8 cellular contexts compared by ENCODE assay signal in genomic region chr1:150364231-150365003, GRCh38. TPM values are rescaled to one million over a fixed set of nuclear protein-coding genes. Genes with fewer than 3 reads are reported as not detected.
A peak's percentile ranks its signal among the peaks of the same experiment; 100 is the strongest.
DNase-seq lines count a peak whose midpoint lies in the region; ATAC-seq and TF ChIP-seq lines count a peak whose summit lies in the region.

No MANE protein-coding gene starts in this region.

- intact Hi-C loops in head of caudate nucleus (cut with DNase I): no loop called here
- intact Hi-C loops in ovary (cut with DNase I): loop anchor here in 1 of 4 donors (10.0 kb wide), 1 partner anchor 50 kb away; no protein-coding TSS in a partner anchor

- H3K4me3 ChIP-seq in ovary (peak overlapping the region; percentile 55), thoracic aorta (peak overlapping the region; percentile 77)

- TF ChIP-seq EP300 in ovary (IDR thresholded peaks at IDR 0.05): no peak

- peak overlapping the region; percentile 94 to 100 for H3K27ac Mint-ChIP-seq in activated naive CD4-positive, alpha-beta T cell treated with anti-CD3 and anti-CD28 coated beads, Interleukin-2, amount 50 U/mL, for 72 hours

- peak; percentile 62 for ATAC-seq in SK-N-SH treated with all-trans-retinoic acid at 6 μM for 48 hours
- peak; percentile 43 to 52 for ATAC-seq in activated naive CD4-positive, alpha-beta T cell treated with anti-CD3 and anti-CD28 coated beads, Interleukin-2, amount 50 U/mL, for 72 hours
- peak; percentile 18 for ATAC-seq in thoracic aorta (ENCODE audit: insufficient number of reproducible peaks, low FRiP score, low read depth)

- H3K36me3 ChIP-seq in ovary (no peaks in the 10 kb centered on the region), thoracic aorta (no peaks in the 10 kb centered on the region)

- TF ChIP-seq CTCF in ovary (IDR thresholded peaks at IDR 0.05) (peak in 1 of 3 donors; percentile 10), thoracic aorta (IDR thresholded peaks at IDR 0.05) (peak; percentile 22)

- H3K27ac ChIP-seq in ovary: peak overlapping the region; percentile 52 to 98
- H3K27ac ChIP-seq in thoracic aorta: peak overlapping the region; percentile 90 to 93

- H3K4me1 ChIP-seq in ovary (ENCODE audit: insufficient read depth) (peaks cover 2% of the 10 kb centered on the region), thoracic aorta (ENCODE audit: control insufficient read depth in 1 of 2, low read depth in 2 of 2) (peaks cover 0 to 5% of the 10 kb centered on the region in 2 donors)

- WGBS in ovary, 3 donors: 0 to 2% (median 0%) methylated on average over 36 to 50 of the region's 50 CpGs

- TF ChIP-seq POLR2A in ovary (IDR thresholded peaks at IDR 0.05): no peak

- peaks cover 23 to 30% of the 10 kb centered on the region in 2 donors for H3K36me3 Mint-ChIP-seq in activated naive CD4-positive, alpha-beta T cell treated with anti-CD3 and anti-CD28 coated beads, Interleukin-2, amount 50 U/mL, for 72 hours

- H3K27me3 ChIP-seq in ovary (no peaks in the 10 kb centered on the region), thoracic aorta (replicated peaks; ENCODE audit: insufficient read depth) (no peaks in the 10 kb centered on the region)

- H3K9me3 Mint-ChIP-seq in activated naive CD4-positive, alpha-beta T cell treated with anti-CD3 and anti-CD28 coated beads, Interleukin-2, amount 50 U/mL, for 72 hours: no peaks in the 10 kb centered on the region

- DNase-seq in COLO829 (ENCODE audit: low spot score): peak; percentile 54
- DNase-seq in GOT3 (lab: John Stamatoyannopoulos, UW): peak; percentile 43
- peak; percentile 85 for DNase-seq in NCI-H1092 (lab: John Stamatoyannopoulos, UW)
- DNase-seq in activated naive CD4-positive, alpha-beta T cell treated with anti-CD3 and anti-CD28 coated beads, Interleukin-2, amount 50 U/mL, for 72 hours (ENCODE audit: low spot score in 2 of 2): peak; percentile 77 to 82
- DNase-seq in head of caudate nucleus: peak; percentile 58 to 93 (median 85)
- DNase-seq in ovary: peak; percentile 77 to 87 (median 80)
- DNase-seq in thoracic aorta (ENCODE audit: low spot score): peak; percentile 15

- H3K9me3 ChIP-seq in ovary: no peaks in the 10 kb centered on the region
- H3K9me3 ChIP-seq in thoracic aorta: no peaks in the 10 kb centered on the region

TF ChIP-seq in SK-N-SH treated with all-trans-retinoic acid at 6 μM for 48 hours, 23 proteins besides CTCF, POLR2A, EP300 and RAD21:
- TF ChIP-seq ZC3H10 (CRISPR knock-in tag; IDR thresholded peaks at IDR 0.05) (peak; percentile 28; the same call in 1 of the 2 replicates), TCF4 (CRISPR knock-in tag; IDR thresholded peaks at IDR 0.05; ENCODE audit: borderline replicate concordance) (no peak)

RNA-seq across cellular contexts. Expression of gene RPRD2, which starts 0.5 kb away (rescaled TPM):
- total RNA-seq in activated naive CD4-positive, alpha-beta T cell treated with anti-CD3 and anti-CD28 coated beads, Interleukin-2, amount 50 U/mL, for 72 hours: 10 to 100 TPM; 23.1 to 26.0 TPM
- total RNA-seq in ovary: 10 to 100 TPM; 18.2 to 55.6 (median 43.9) TPM
- polyA plus RNA-seq in ovary: 10 to 100 TPM; 20.3 to 53.2 TPM
- total RNA-seq in thoracic aorta: 10 to 100 TPM; 19.5 to 28.4 TPM

RNA-seq across cellular contexts. Expression of gene PRPF3, which starts 43.1 kb away (rescaled TPM):
- total RNA-seq in activated naive CD4-positive, alpha-beta T cell treated with anti-CD3 and anti-CD28 coated beads, Interleukin-2, amount 50 U/mL, for 72 hours: 10 to 100 TPM; 79.0 to 92.0 TPM
- total RNA-seq in ovary (10 to 100 TPM; 34.6 to 86.0 (median 66.9) TPM), thoracic aorta (10 to 100 TPM; 61.3 to 66.5 TPM)
- polyA plus RNA-seq in ovary: 10 to 100 TPM; 50.5 to 68.6 TPM

Comparison
In these comparisons a context has a peak if more than half of its experiments do, and no peak if none do; other contexts are left out.
1. Peak in every context shown above with its lines: DNase-seq, ATAC-seq, H3K4me3 ChIP-seq and H3K27ac ChIP-seq.
2. DNase-seq: peak in every context shown above with its lines; median percentile 85 in NCI-H1092; 85 in head of caudate nucleus; 80 in ovary; 80 in activated naive CD4-positive, alpha-beta T cell treated with anti-CD3 and anti-CD28 coated beads, Interleukin-2, amount 50 U/mL, for 72 hours; 54 in COLO829; 43 in GOT3; 15 in thoracic aorta.